Comparison of ENCODE assay signal across 11 cellular contexts in the genomic region with DNA sequence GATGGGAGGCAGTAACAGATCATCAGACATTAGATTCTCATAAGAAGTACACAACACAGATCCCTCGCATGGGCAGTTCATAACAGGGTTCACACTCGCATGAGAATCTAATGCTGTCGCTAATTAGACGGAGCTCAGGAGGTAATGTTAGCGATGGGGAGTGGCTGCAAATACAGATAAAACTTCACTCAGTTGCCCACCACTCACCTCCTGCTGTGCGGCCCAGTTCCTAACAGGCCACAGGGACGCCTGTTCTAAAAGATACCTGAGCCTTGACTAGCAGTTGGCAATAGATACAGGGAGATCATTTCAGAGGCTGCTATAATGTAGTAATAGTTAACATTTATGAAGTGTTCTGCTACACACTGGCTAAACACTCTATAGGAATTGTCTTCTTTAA.
"Had no signal": no experiment of that assay in that cellular context is flagged by ENCODE, and none has a peak within 500 bp of the region (broad histone marks: within the 10 kb centered on the region; RNA-seq: fewer than 3 reads in every experiment).

No MANE protein-coding gene starts in this region.

- H3K9me3 Mint-ChIP-seq: activated CD4-positive, alpha-beta memory T cell treated with anti-CD3 and anti-CD28 coated beads for 36 hours; activated naive CD8-positive, alpha-beta T cell treated with anti-CD3 and anti-CD28 coated beads, Interleukin-2, amount 10 ng/mL, durations not matched to agents 7 days and 5 days; activated T-helper 2 cell treated with anti-CD3 and anti-CD28 coated beads, Interferon-gamma antibody, Interleukin-2, Interleukin-4, amounts not matched to agents 10 μg/mL and 5 μg/mL and 100 μg/mL, durations not matched to agents 14 hours and 24 hours and 36 hours had no signal

- H3K27me3 ChIP-seq: breast epithelium, neutrophil, suprapubic skin, upper lobe of right lung had no signal

- H3K36me3 ChIP-seq: breast epithelium had no signal

- H3K9me3 ChIP-seq: breast epithelium, neutrophil, suprapubic skin, upper lobe of right lung had no signal

- H3K4me3 Mint-ChIP-seq: activated CD4-positive, alpha-beta memory T cell treated with anti-CD3 and anti-CD28 coated beads for 36 hours; activated naive CD8-positive, alpha-beta T cell treated with anti-CD3 and anti-CD28 coated beads, Interleukin-2, amount 10 ng/mL, durations not matched to agents 7 days and 5 days had no signal

- ATAC-seq: activated CD4-positive, CD25-positive, alpha-beta regulatory T cell treated with anti-CD3 and anti-CD28 coated beads, Interleukin-2, amount 50 U/mL, for 24 hours; upper lobe of right lung had no signal

- H3K4me3 ChIP-seq: breast epithelium, suprapubic skin, upper lobe of right lung had no signal

- H3K27ac ChIP-seq: breast epithelium, neutrophil, suprapubic skin, upper lobe of right lung had no signal

- H3K27me3 Mint-ChIP-seq: activated CD4-positive, alpha-beta memory T cell treated with anti-CD3 and anti-CD28 coated beads for 36 hours; activated naive CD8-positive, alpha-beta T cell treated with anti-CD3 and anti-CD28 coated beads, Interleukin-2, amount 10 ng/mL, durations not matched to agents 7 days and 5 days had no signal

- DNase-seq: activated CD4-positive, alpha-beta memory T cell treated with anti-CD3 and anti-CD28 coated beads for 36 hours; activated CD8-positive, alpha-beta memory T cell treated with anti-CD3 and anti-CD28 coated beads, Interleukin-2, amount 50 U/mL, for 48 hours; activated naive CD8-positive, alpha-beta T cell treated with anti-CD3 and anti-CD28 coated beads, Interleukin-2, amount 10 ng/mL, durations not matched to agents 7 days and 5 days; aorta; stimulated activated naive CD4-positive, alpha-beta T cell; upper lobe of right lung had no signal

- H3K27ac Mint-ChIP-seq: activated CD4-positive, alpha-beta memory T cell treated with anti-CD3 and anti-CD28 coated beads for 36 hours; activated naive CD8-positive, alpha-beta T cell treated with anti-CD3 and anti-CD28 coated beads, Interleukin-2, amount 10 ng/mL, durations not matched to agents 7 days and 5 days; activated T-helper 2 cell treated with anti-CD3 and anti-CD28 coated beads, Interferon-gamma antibody, Interleukin-2, Interleukin-4, amounts not matched to agents 10 μg/mL and 5 μg/mL and 100 μg/mL, durations not matched to agents 14 hours and 24 hours and 36 hours had no signal
